ENCODE assay signal across 30 cellular contexts in the genomic region with DNA sequence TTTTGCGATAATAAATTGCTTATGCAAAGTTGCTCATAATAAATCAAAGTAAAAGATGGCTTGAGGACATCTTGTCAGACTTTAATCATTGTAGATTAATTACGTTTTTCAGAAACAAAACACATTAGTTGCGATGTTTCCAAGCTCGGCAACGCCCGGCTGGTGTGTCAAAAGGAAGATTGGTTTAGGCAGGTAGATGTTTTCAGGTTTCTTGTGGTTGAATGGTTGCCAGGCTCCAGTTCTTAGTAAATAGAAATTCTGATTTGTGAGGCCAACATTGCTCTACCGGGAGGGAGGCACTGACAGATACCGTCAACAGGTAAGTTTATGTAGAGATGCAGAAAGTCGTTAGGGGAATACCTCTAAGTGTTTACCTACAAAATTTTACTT.
DNase-seq lines count a peak whose midpoint lies in the region; ATAC-seq and TF ChIP-seq lines count a peak whose summit lies in the region.
"Had no signal": no experiment of that assay in that cellular context is flagged by ENCODE, and none has a peak within 500 bp of the region (broad histone marks: within the 10 kb centered on the region; RNA-seq: fewer than 3 reads in every experiment).

No MANE protein-coding gene starts in this region.

- no peak overlapping the region for H3K27ac Mint-ChIP-seq in activated CD8-positive, alpha-beta T cell treated with anti-CD3 and anti-CD28 coated beads, Interleukin-2, amount 10 ng/mL, durations not matched to agents 7 days and 5 days
- H3K27ac Mint-ChIP-seq: CD4-positive, alpha-beta memory T cell had no signal

- dilution Hi-C loops in mammary epithelial cell (cut with HindIII; ENCODE audit: low sequenced_read_pairs), result no loop called here

- H3K4me1 Mint-ChIP-seq in activated CD8-positive, alpha-beta T cell treated with anti-CD3 and anti-CD28 coated beads, Interleukin-2, amount 10 ng/mL, durations not matched to agents 7 days and 5 days (ENCODE audit: low read depth), result no peaks in the 10 kb centered on the region
- H3K4me1 Mint-ChIP-seq: CD4-positive, alpha-beta memory T cell had no signal

- H3K9ac ChIP-seq in mammary epithelial cell (ENCODE audit: insufficient read depth, low read length), result peak overlapping the region; percentile 75
- H3K9ac ChIP-seq: BLaER1 treated with 17β-estradiol and CSF1 and Interleukin-3, amounts not matched to agents 10 nM and 100 nM; KMS-11 had no signal

- WGBS in mammary epithelial cell (ENCODE audit: low coverage, missing lambda C conversion rate), result 15% methylated on average over 9 of the region's 9 CpGs

- H3K27me3 Mint-ChIP-seq in activated CD8-positive, alpha-beta T cell treated with anti-CD3 and anti-CD28 coated beads, Interleukin-2, amount 10 ng/mL, durations not matched to agents 7 days and 5 days (ENCODE audit: low read depth), result no peaks in the 10 kb centered on the region
- H3K27me3 Mint-ChIP-seq: CD4-positive, alpha-beta memory T cell had no signal

- H3K36me3 ChIP-seq in RWPE2 (ENCODE audit: low read depth) (no peaks in the 10 kb centered on the region), mammary epithelial cell (ENCODE audit: insufficient read depth, low read length) (no peaks in the 10 kb centered on the region), thoracic aorta (no peaks in the 10 kb centered on the region)
- H3K36me3 ChIP-seq: BLaER1 treated with 17β-estradiol and CSF1 and Interleukin-3, amounts not matched to agents 10 nM and 100 nM; SJSA1 had no signal

- CTCF ChIA-PET in mammary epithelial cell (lab: Charles Lee; ENCODE audit: low non-redundant PET), result no interaction called here
- CTCF ChIA-PET in activated CD8-positive, alpha-beta T cell treated with anti-CD3 and anti-CD28 coated beads, Interleukin-2, amount 10 ng/mL, durations not matched to agents 7 days and 5 days (lab: Charles Lee), result no interaction called here

- DNase-seq in RWPE2 (ENCODE audit: low spot score) (no peak), mammary epithelial cell (peak; percentile 80), foreskin keratinocyte (peak; percentile 61 to 71), thoracic aorta (ENCODE audit: low spot score) (no peak), OCI-M1 (lab: John Stamatoyannopoulos, UW) (no peak), KG1 (lab: John Stamatoyannopoulos, UW) (no peak)
- no peak for DNase-seq in activated CD8-positive, alpha-beta T cell treated with anti-CD3 and anti-CD28 coated beads, Interleukin-2, amount 10 ng/mL, durations not matched to agents 7 days and 5 days
- DNase-seq: AML-193; CD4-positive, alpha-beta memory T cell; COR-L47; DMS53; EL; GDM1; HCEC 1CT; IMR-90; NCI-H1092; NCI-H1436; NCI-H187 treated with DMSO at 0.1 percent for 48 hours; NCI-H2171 treated with DMSO at 0.1 percent for 48 hours; NCI-H345; NCI-H510A treated with DMSO at 0.1 percent for 48 hours; NCI-H748 treated with DMSO at 0.1 percent for 48 hours; NK-92 treated with Interleukin-12 subunit alpha and Interleukin-12 subunit beta, amount 100 ng/mL, for 24 hours; PC-9; Right ventricle myocardium superior had no signal

- H3K9me3 ChIP-seq in RWPE2 (ENCODE audit: severe bottlenecking), result no peaks in the 10 kb centered on the region
- H3K9me3 ChIP-seq in mammary epithelial cell (replicated peaks; ENCODE audit: insufficient read depth, low read length), result no peaks in the 10 kb centered on the region
- no peaks in the 10 kb centered on the region for H3K9me3 ChIP-seq in thoracic aorta
- H3K9me3 ChIP-seq: A549; BLaER1 treated with 17β-estradiol and CSF1 and Interleukin-3, amounts not matched to agents 10 nM and 100 nM; SJSA1 had no signal

- H3K79me2 ChIP-seq in mammary epithelial cell (ENCODE audit: insufficient read depth, low read length), result no peaks in the 10 kb centered on the region

- H3K36me3 Mint-ChIP-seq in activated CD8-positive, alpha-beta T cell treated with anti-CD3 and anti-CD28 coated beads, Interleukin-2, amount 10 ng/mL, durations not matched to agents 7 days and 5 days (ENCODE audit: low read depth), result no peaks in the 10 kb centered on the region
- H3K36me3 Mint-ChIP-seq: CD4-positive, alpha-beta memory T cell had no signal

- H3K9me3 Mint-ChIP-seq in activated CD8-positive, alpha-beta T cell treated with anti-CD3 and anti-CD28 coated beads, Interleukin-2, amount 10 ng/mL, durations not matched to agents 7 days and 5 days (ENCODE audit: insufficient read depth), result no peaks in the 10 kb centered on the region

- intact Hi-C loops in mammary epithelial cell (cut with micrococcal nuclease), result loop anchor here (2.0 kb wide), 1 partner anchor 31 kb away; no protein-coding TSS in a partner anchor

- no peaks in the 10 kb centered on the region for H3K27me3 ChIP-seq in RWPE2 (ENCODE audit: insufficient read depth, poor library complexity, severe bottlenecking)
- H3K27me3 ChIP-seq in mammary epithelial cell (ENCODE audit: insufficient read depth, low read length), result no peaks in the 10 kb centered on the region
- H3K27me3 ChIP-seq in foreskin keratinocyte, result no peaks in the 10 kb centered on the region
- H3K27me3 ChIP-seq in thoracic aorta (replicated peaks; ENCODE audit: insufficient read depth), result no peaks in the 10 kb centered on the region
- H3K27me3 ChIP-seq: BLaER1 treated with 17β-estradiol and CSF1 and Interleukin-3, amounts not matched to agents 10 nM and 100 nM; SJSA1 had no signal

- no TSS peak for BruUV-seq in mammary epithelial cell (replicated peaks; lab: Mats Ljungman, UMichigan)

- peak overlapping the region; percentile 40 for H3K27ac ChIP-seq in RWPE2 (ENCODE audit: poor library complexity, severe bottlenecking)
- peak overlapping the region; percentile 92 for H3K27ac ChIP-seq in mammary epithelial cell (ENCODE audit: insufficient read depth, low read depth, low read length)
- H3K27ac ChIP-seq in foreskin keratinocyte, result peak overlapping the region; percentile 85
- no peak overlapping the region for H3K27ac ChIP-seq in thoracic aorta
- H3K27ac ChIP-seq: A549; BLaER1 treated with 17β-estradiol and CSF1 and Interleukin-3, amounts not matched to agents 10 nM and 100 nM; KMS-11; PC-9; SJSA1 had no signal

- H3K4me1 ChIP-seq in RWPE2 (ENCODE audit: insufficient read depth, poor library complexity, severe bottlenecking) (peaks cover 14% of the 10 kb centered on the region), mammary epithelial cell (ENCODE audit: insufficient read depth, low read length) (peaks cover 26% of the 10 kb centered on the region), foreskin keratinocyte (peaks cover 13% of the 10 kb centered on the region), thoracic aorta (ENCODE audit: control insufficient read depth in 1 of 2, low read depth in 2 of 2) (peaks cover 0 to 4% of the 10 kb centered on the region in 2 donors)
- H3K4me1 ChIP-seq: A549; BLaER1 treated with 17β-estradiol and CSF1 and Interleukin-3, amounts not matched to agents 10 nM and 100 nM; SJSA1 had no signal

- in situ Hi-C loops in mammary epithelial cell (cut with MboI; ENCODE audit: low sequenced_read_pairs in 2 of 2), result no loop called here

- TF ChIP-seq CTCF in RWPE2 (IDR thresholded peaks at IDR 0.05; ENCODE audit: poor library complexity, severe bottlenecking) (no peak), mammary epithelial cell (conservative IDR thresholded peaks at IDR 0.05 in 1 of 2, IDR thresholded peaks at IDR 0.05 in 1 of 2; ENCODE audit: extremely low read depth in 1 of 2, insufficient read depth in 1 of 2, low read depth in 1 of 2, low read length in 2 of 2) (no peak), foreskin keratinocyte (conservative IDR thresholded peaks at IDR 0.05) (no peak), thoracic aorta (IDR thresholded peaks at IDR 0.05) (no peak)

- no peaks in the 10 kb centered on the region for H4K20me1 ChIP-seq in mammary epithelial cell (ENCODE audit: insufficient read depth, low read length)
- H4K20me1 ChIP-seq: BLaER1 treated with 17β-estradiol and CSF1 and Interleukin-3, amounts not matched to agents 10 nM and 100 nM had no signal

- H3K4me2 ChIP-seq in mammary epithelial cell (ENCODE audit: insufficient read depth, low read depth, low read length), result peak overlapping the region; percentile 81
- H3K4me2 ChIP-seq: A549; BLaER1 treated with 17β-estradiol and CSF1 and Interleukin-3, amounts not matched to agents 10 nM and 100 nM; KMS-11; PC-9 had no signal

- ATAC-seq in RWPE2 (ENCODE audit: low read depth), result peak; percentile 24; the same call in 1 of the 3 replicates
- ATAC-seq in foreskin keratinocyte, result peak; percentile 18
- no peak for ATAC-seq in thoracic aorta (ENCODE audit: insufficient number of reproducible peaks, low FRiP score, low read depth)
- ATAC-seq in activated CD8-positive, alpha-beta T cell treated with anti-CD3 and anti-CD28 coated beads, Interleukin-2, amount 10 ng/mL, durations not matched to agents 7 days and 5 days, result no peak
- ATAC-seq: A549, GM12878 had no signal

- POLR2A ChIA-PET in activated CD8-positive, alpha-beta T cell treated with anti-CD3 and anti-CD28 coated beads, Interleukin-2, amount 10 ng/mL, durations not matched to agents 7 days and 5 days (lab: Charles Lee), result no interaction called here

- H2AFZ ChIP-seq in mammary epithelial cell (ENCODE audit: low read depth, low read length), result peak overlapping the region; percentile 86

- H3K4me3 ChIP-seq in RWPE2 (ENCODE audit: severe bottlenecking), result no peak overlapping the region
- peak overlapping the region in 2 of 3 experiments; percentile 18 to 28 for H3K4me3 ChIP-seq in mammary epithelial cell (replicated peaks in 1 of 3; ENCODE audit: insufficient read depth in 1 of 3, low read depth in 2 of 3, low read length in 3 of 3)
- H3K4me3 ChIP-seq in thoracic aorta, result peak overlapping the region; percentile 44
- H3K4me3 ChIP-seq: A549; BLaER1 treated with 17β-estradiol and CSF1 and Interleukin-3, amounts not matched to agents 10 nM and 100 nM; GM12878; PC-9; SJSA1 had no signal

- H3K4me3 Mint-ChIP-seq in activated CD8-positive, alpha-beta T cell treated with anti-CD3 and anti-CD28 coated beads, Interleukin-2, amount 10 ng/mL, durations not matched to agents 7 days and 5 days, result no peak overlapping the region
- H3K4me3 Mint-ChIP-seq: CD4-positive, alpha-beta memory T cell had no signal

Comparison
In these comparisons a context has a peak if more than half of its experiments do, and no peak if none do; other contexts are left out.
1. ATAC-seq: peak in RWPE2 (single experiment) and foreskin keratinocyte (single experiment); none in thoracic aorta (single experiment) and activated CD8-positive, alpha-beta T cell treated with anti-CD3 and anti-CD28 coated beads, Interleukin-2, amount 10 ng/mL, durations not matched to agents 7 days and 5 days (single experiment).
2. DNase-seq: peak in mammary epithelial cell (single experiment) and foreskin keratinocyte (2 of 2); none in RWPE2 (single experiment), thoracic aorta (single experiment), OCI-M1 (single experiment), activated CD8-positive, alpha-beta T cell treated with anti-CD3 and anti-CD28 coated beads, Interleukin-2, amount 10 ng/mL, durations not matched to agents 7 days and 5 days (single experiment) and KG1 (single experiment).
3. H3K27ac ChIP-seq: peak in RWPE2 (single experiment), mammary epithelial cell (single experiment) and foreskin keratinocyte (single experiment); none in thoracic aorta (0 of 2).